1 cellular context compared by ENCODE assay signal in genomic region chr17:40104570-40105471, GRCh38.
TF ChIP-seq lines count a peak whose summit lies in the region.

No MANE protein-coding gene starts in this region.

TF ChIP-seq in IMR-90, 13 proteins besides CTCF, POLR2A, EP300 and RAD21:
- TF ChIP-seq FOS (IDR thresholded peaks at IDR 0.05; ENCODE audit: low read depth, low read length) (no peak), MAZ (IDR thresholded peaks at IDR 0.05; ENCODE audit: borderline replicate concordance, low read depth, low read length) (no peak), USF2 (IDR thresholded peaks at IDR 0.05; ENCODE audit: low read depth, low read length) (no peak), RFX5 (IDR thresholded peaks at IDR 0.05; ENCODE audit: low read depth, low read length) (no peak), CHD1 (IDR thresholded peaks at IDR 0.05; ENCODE audit: low read depth, low read length) (no peak), CEBPB (IDR thresholded peaks at IDR 0.05; ENCODE audit: low read depth, low read length) (no peak), MXI1 (IDR thresholded peaks at IDR 0.05; ENCODE audit: borderline replicate concordance, low read depth, low read length) (no peak), MAFK (IDR thresholded peaks at IDR 0.05; ENCODE audit: low read depth, low read length) (no peak), RCOR1 (IDR thresholded peaks at IDR 0.05; ENCODE audit: insufficient replicate concordance, low read length) (no peak), BHLHE40 (IDR thresholded peaks at IDR 0.05; ENCODE audit: low read depth, low read length) (no peak), SMC3 (IDR thresholded peaks at IDR 0.05; ENCODE audit: low read depth, low read length) (no peak), NFE2L2 (IDR thresholded peaks at IDR 0.05; ENCODE audit: low read depth, low read length) (no peak)
- TF ChIP-seq, protein P1, sequence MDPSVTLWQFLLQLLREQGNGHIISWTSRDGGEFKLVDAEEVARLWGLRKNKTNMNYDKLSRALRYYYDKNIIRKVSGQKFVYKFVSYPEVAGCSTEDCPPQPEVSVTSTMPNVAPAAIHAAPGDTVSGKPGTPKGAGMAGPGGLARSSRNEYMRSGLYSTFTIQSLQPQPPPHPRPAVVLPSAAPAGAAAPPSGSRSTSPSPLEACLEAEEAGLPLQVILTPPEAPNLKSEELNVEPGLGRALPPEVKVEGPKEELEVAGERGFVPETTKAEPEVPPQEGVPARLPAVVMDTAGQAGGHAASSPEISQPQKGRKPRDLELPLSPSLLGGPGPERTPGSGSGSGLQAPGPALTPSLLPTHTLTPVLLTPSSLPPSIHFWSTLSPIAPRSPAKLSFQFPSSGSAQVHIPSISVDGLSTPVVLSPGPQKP (IDR thresholded peaks at IDR 0.05; ENCODE audit: borderline replicate concordance, low read depth, low read length), result no peak
